Comparison of ENCODE assay signal across 17 cellular contexts in the genomic region with DNA sequence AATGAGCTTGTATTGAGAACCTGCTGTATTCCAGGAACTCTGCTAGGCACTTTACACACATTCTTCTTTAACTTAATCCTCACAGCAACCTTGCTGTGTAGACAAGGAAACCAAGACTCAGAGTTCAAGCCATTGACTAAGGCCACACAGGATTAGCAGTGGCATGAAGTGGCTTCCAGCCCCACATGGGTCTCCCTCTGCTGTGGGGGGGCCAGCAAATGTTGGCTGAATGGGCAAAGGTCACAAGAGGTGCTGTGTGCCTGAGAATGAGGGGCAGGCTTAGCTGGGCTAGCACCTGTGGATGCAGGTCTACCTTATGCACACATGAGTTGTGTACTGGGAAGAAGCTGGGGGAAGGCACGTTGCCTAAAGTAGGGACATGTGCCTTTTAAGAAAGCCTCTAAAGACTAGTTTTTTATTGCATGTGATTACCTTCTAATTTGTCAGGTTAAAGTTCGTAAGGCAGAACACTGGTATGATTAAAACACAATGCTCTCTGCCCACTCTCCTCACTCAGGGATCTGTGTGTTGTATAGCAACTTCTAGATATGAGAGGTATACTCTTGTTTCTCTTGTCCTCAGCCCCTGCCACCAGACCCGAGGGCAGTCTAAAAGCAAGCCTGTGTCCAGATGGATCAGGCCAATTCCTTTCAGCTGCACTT. TPM values are rescaled to one million over a fixed set of nuclear protein-coding genes. Genes with fewer than 3 reads are reported as not detected.
DNase-seq lines count a peak whose midpoint lies in the region; ATAC-seq and TF ChIP-seq lines count a peak whose summit lies in the region.
"Had no signal": no experiment of that assay in that cellular context is flagged by ENCODE, and none has a peak within 500 bp of the region (broad histone marks: within the 10 kb centered on the region; RNA-seq: fewer than 3 reads in every experiment).

No MANE protein-coding gene starts in this region.

- intact Hi-C loops in activated B cell treated with CpG ODN at 0.5 μM for 24 hours (cut with micrococcal nuclease) = no loop called here

- TF ChIP-seq CTCF in activated B cell treated with CpG ODN at 0.5 μM for 24 hours (IDR thresholded peaks at IDR 0.05) (no peak), hepatocyte (IDR thresholded peaks at IDR 0.05; ENCODE audit: poor library complexity) (no peak), GM13976 (IDR thresholded peaks at IDR 0.05; ENCODE audit: borderline replicate concordance, control extremely low read depth, extremely low read depth, insufficient read depth, missing control alignments) (no peak)

- no peaks in the 10 kb centered on the region for H3K27me3 ChIP-seq in hepatocyte
- H3K27me3 ChIP-seq: brain microvascular endothelial cell, tibial nerve had no signal

- POLR2A ChIA-PET in activated B cell treated with CpG ODN at 0.5 μM for 24 hours (lab: Charles Lee) = no interaction called here

- no peak overlapping the region for H3K4me2 ChIP-seq in hepatocyte

- in situ Hi-C loops in GM13976 (cut with MboI; ENCODE audit: low sequenced_read_pairs, unreplicated experiment) = no loop called here

- no peaks in the 10 kb centered on the region for H3K9me3 ChIP-seq in hepatocyte (ENCODE audit: low read depth)
- H3K9me3 ChIP-seq: tibial nerve had no signal

- H3K36me3 Mint-ChIP-seq in activated naive CD4-positive, alpha-beta T cell treated with anti-CD3 and anti-CD28 coated beads, Interleukin-2, amount 10 ng/mL, durations not matched to agents 7 days and 5 days = peaks cover 7% of the 10 kb centered on the region
- peaks cover 2% of the 10 kb centered on the region for H3K36me3 Mint-ChIP-seq in activated B cell treated with CpG ODN at 0.5 μM for 24 hours (ENCODE audit: low read depth)
- no peaks in the 10 kb centered on the region for H3K36me3 Mint-ChIP-seq in stimulated activated naive B cell treated with anti-CD40 and anti-IgM and Interleukin-4, amounts not matched to agents 10 μg/mL and 1 μg/mL and 100 μg/mL, for 72 hours

- H3K27me3 Mint-ChIP-seq in activated naive CD4-positive, alpha-beta T cell treated with anti-CD3 and anti-CD28 coated beads, Interleukin-2, amount 10 ng/mL, durations not matched to agents 7 days and 5 days = no peaks in the 10 kb centered on the region
- no peaks in the 10 kb centered on the region for H3K27me3 Mint-ChIP-seq in activated B cell treated with CpG ODN at 0.5 μM for 24 hours
- H3K27me3 Mint-ChIP-seq in stimulated activated naive B cell treated with anti-CD40 and anti-IgM and Interleukin-4, amounts not matched to agents 10 μg/mL and 1 μg/mL and 100 μg/mL, for 72 hours = no peaks in the 10 kb centered on the region

- no peaks in the 10 kb centered on the region for H3K9me2 ChIP-seq in hepatocyte (replicated peaks; ENCODE audit: insufficient read depth)

- 61% methylated on average over 3 of the region's 3 CpGs for WGBS in hepatocyte (ENCODE audit: low lambda C conversion rate, missing lambda C conversion rate)

- no peak overlapping the region for H2AFZ ChIP-seq in hepatocyte

- peak overlapping the region; percentile 36 for H3K27ac ChIP-seq in hepatocyte
- H3K27ac ChIP-seq: brain microvascular endothelial cell, tibial nerve had no signal

- DNase-seq in activated naive CD4-positive, alpha-beta T cell treated with anti-CD3 and anti-CD28 coated beads, Interleukin-2, amount 10 ng/mL, durations not matched to agents 7 days and 5 days = no peak
- no peak for DNase-seq in activated naive CD4-positive, alpha-beta T cell treated with Interleukin-2 at 50 U/mL for 16 hours
- DNase-seq in activated B cell treated with CpG ODN at 0.5 μM for 24 hours (no peak), hepatocyte (ENCODE audit: low spot score) (no peak), GM13976 (ENCODE audit: low spot score) (no peak)
- DNase-seq in stimulated activated naive B cell treated with anti-CD40 and anti-IgM and Interleukin-4, amounts not matched to agents 10 μg/mL and 1 μg/mL and 100 μg/mL, for 72 hours = no peak
- DNase-seq: activated CD4-positive, alpha-beta T cell treated with anti-CD3 and anti-CD28 coated beads for 4 hours; brain microvascular endothelial cell; GF-D8; MM.1S; NCI-H2029; NCI-H748 treated with DMSO at 0.1 percent for 48 hours; stimulated activated CD4-positive, alpha-beta T cell treated with anti-CD3 and anti-CD28 coated beads, Interleukin-1b, Interleukin-23, amount 100 ng/mL, for 48 hours had no signal

- H3K4me1 Mint-ChIP-seq in activated naive CD4-positive, alpha-beta T cell treated with anti-CD3 and anti-CD28 coated beads, Interleukin-2, amount 10 ng/mL, durations not matched to agents 7 days and 5 days = peaks cover 76% of the 10 kb centered on the region
- H3K4me1 Mint-ChIP-seq in activated B cell treated with CpG ODN at 0.5 μM for 24 hours = peaks cover 51% of the 10 kb centered on the region
- peaks cover 55 to 76% of the 10 kb centered on the region in 2 donors for H3K4me1 Mint-ChIP-seq in stimulated activated naive B cell treated with anti-CD40 and anti-IgM and Interleukin-4, amounts not matched to agents 10 μg/mL and 1 μg/mL and 100 μg/mL, for 72 hours

- peak overlapping the region; percentile 19 for H3K4me3 Mint-ChIP-seq in activated naive CD4-positive, alpha-beta T cell treated with anti-CD3 and anti-CD28 coated beads, Interleukin-2, amount 10 ng/mL, durations not matched to agents 7 days and 5 days
- peak overlapping the region; percentile 21 for H3K4me3 Mint-ChIP-seq in activated B cell treated with CpG ODN at 0.5 μM for 24 hours
- H3K4me3 Mint-ChIP-seq in stimulated activated naive B cell treated with anti-CD40 and anti-IgM and Interleukin-4, amounts not matched to agents 10 μg/mL and 1 μg/mL and 100 μg/mL, for 72 hours = no peak overlapping the region

- H3K4me3 ChIP-seq in hepatocyte = no peak overlapping the region
- H3K4me3 ChIP-seq: lung, tibial nerve had no signal

- H4K20me1 ChIP-seq in hepatocyte (ENCODE audit: insufficient read depth, poor library complexity, severe bottlenecking) = peaks cover 93% of the 10 kb centered on the region

- H3K36me3 ChIP-seq in hepatocyte (replicated peaks; ENCODE audit: insufficient read depth, low read depth) = no peaks in the 10 kb centered on the region
- H3K36me3 ChIP-seq: brain microvascular endothelial cell, tibial nerve had no signal

- ATAC-seq in activated B cell treated with CpG ODN at 0.5 μM for 24 hours (ENCODE audit: low read depth) (no peak), HG02642 (IDR thresholded peaks at IDR 0.05; ENCODE audit: poor library complexity, unreplicated experiment) (no peak), GM21619 (IDR thresholded peaks at IDR 0.05; ENCODE audit: unreplicated experiment) (no peak)
- ATAC-seq in stimulated activated naive B cell treated with anti-CD40 and anti-IgM and Interleukin-4, amounts not matched to agents 10 μg/mL and 1 μg/mL and 100 μg/mL, for 72 hours (replicated peaks) = peak; percentile 3 to 5

- H3K4me1 ChIP-seq in hepatocyte (ENCODE audit: insufficient read depth) = peaks cover 37% of the 10 kb centered on the region

- no peaks in the 10 kb centered on the region for H3K9me3 Mint-ChIP-seq in activated naive CD4-positive, alpha-beta T cell treated with anti-CD3 and anti-CD28 coated beads, Interleukin-2, amount 10 ng/mL, durations not matched to agents 7 days and 5 days
- no peaks in the 10 kb centered on the region for H3K9me3 Mint-ChIP-seq in activated B cell treated with CpG ODN at 0.5 μM for 24 hours
- no peaks in the 10 kb centered on the region for H3K9me3 Mint-ChIP-seq in stimulated activated naive B cell treated with anti-CD40 and anti-IgM and Interleukin-4, amounts not matched to agents 10 μg/mL and 1 μg/mL and 100 μg/mL, for 72 hours

- CTCF ChIA-PET in activated naive CD4-positive, alpha-beta T cell treated with anti-CD3 and anti-CD28 coated beads, Interleukin-2, amount 10 ng/mL, durations not matched to agents 7 days and 5 days (lab: Charles Lee) = interaction anchor here (1.4 to 3.9 kb wide), 4 partner anchors 9 to 56 kb away, joined by 4 to 19 read pairs (median 8); a partner anchor contains a TSS
- CTCF ChIA-PET in activated B cell treated with CpG ODN at 0.5 μM for 24 hours (lab: Charles Lee) = interaction anchor here (1.5 to 2.2 kb wide), 2 partner anchors 9 to 29 kb away, joined by 4 to 8 read pairs; no protein-coding TSS in a partner anchor

- H3K79me2 ChIP-seq in hepatocyte = peaks cover 98% of the 10 kb centered on the region

- peak overlapping the region; percentile 90 for H3K27ac Mint-ChIP-seq in activated naive CD4-positive, alpha-beta T cell treated with anti-CD3 and anti-CD28 coated beads, Interleukin-2, amount 10 ng/mL, durations not matched to agents 7 days and 5 days
- H3K27ac Mint-ChIP-seq in activated B cell treated with CpG ODN at 0.5 μM for 24 hours = no peak overlapping the region
- peak overlapping the region; percentile 59 for H3K27ac Mint-ChIP-seq in stimulated activated naive B cell treated with anti-CD40 and anti-IgM and Interleukin-4, amounts not matched to agents 10 μg/mL and 1 μg/mL and 100 μg/mL, for 72 hours

RNA-seq across cellular contexts. Expression of a gene that starts 10.9 kb away (rescaled TPM):
- 27.5 and 28.4 TPM in 2 replicates for total RNA-seq in activated B cell treated with CpG ODN at 0.5 μM for 24 hours
- 10.6 and 17.2 TPM in 2 replicates for total RNA-seq in hepatocyte
- 12.3 and 13.9 TPM in 2 replicates for polyA plus RNA-seq in hepatocyte

RNA-seq across cellular contexts. Expression of a gene that starts 19.2 kb away (rescaled TPM):
- total RNA-seq in activated B cell treated with CpG ODN at 0.5 μM for 24 hours = 10.1 and 10.2 TPM in 2 replicates
- 15.2 and 16.6 TPM in 2 replicates for total RNA-seq in hepatocyte
- 15.7 and 16.8 TPM in 2 replicates for polyA plus RNA-seq in hepatocyte

RNA-seq across cellular contexts. Expression of a gene that starts 46.0 kb away (rescaled TPM):
- total RNA-seq in activated B cell treated with CpG ODN at 0.5 μM for 24 hours = 63.5 and 76.7 TPM in 2 replicates
- 27.1 and 31.5 TPM in 2 replicates for total RNA-seq in hepatocyte
- 56.6 and 71.6 TPM in 2 replicates for polyA plus RNA-seq in hepatocyte

Comparison
In these comparisons a context has a peak if more than half of its experiments do, and no peak if none do; other contexts are left out.
1. H3K4me3 Mint-ChIP-seq: peak in activated naive CD4-positive, alpha-beta T cell treated with anti-CD3 and anti-CD28 coated beads, Interleukin-2, amount 10 ng/mL, durations not matched to agents 7 days and 5 days (single experiment) and activated B cell treated with CpG ODN at 0.5 μM for 24 hours (single experiment); none in stimulated activated naive B cell treated with anti-CD40 and anti-IgM and Interleukin-4, amounts not matched to agents 10 μg/mL and 1 μg/mL and 100 μg/mL, for 72 hours (0 of 2).
2. ATAC-seq: peak in stimulated activated naive B cell treated with anti-CD40 and anti-IgM and Interleukin-4, amounts not matched to agents 10 μg/mL and 1 μg/mL and 100 μg/mL, for 72 hours (2 of 2); none in activated B cell treated with CpG ODN at 0.5 μM for 24 hours (single experiment), HG02642 (single experiment) and GM21619 (single experiment).